8 cellular contexts compared by ENCODE assay signal in the genomic region with DNA sequence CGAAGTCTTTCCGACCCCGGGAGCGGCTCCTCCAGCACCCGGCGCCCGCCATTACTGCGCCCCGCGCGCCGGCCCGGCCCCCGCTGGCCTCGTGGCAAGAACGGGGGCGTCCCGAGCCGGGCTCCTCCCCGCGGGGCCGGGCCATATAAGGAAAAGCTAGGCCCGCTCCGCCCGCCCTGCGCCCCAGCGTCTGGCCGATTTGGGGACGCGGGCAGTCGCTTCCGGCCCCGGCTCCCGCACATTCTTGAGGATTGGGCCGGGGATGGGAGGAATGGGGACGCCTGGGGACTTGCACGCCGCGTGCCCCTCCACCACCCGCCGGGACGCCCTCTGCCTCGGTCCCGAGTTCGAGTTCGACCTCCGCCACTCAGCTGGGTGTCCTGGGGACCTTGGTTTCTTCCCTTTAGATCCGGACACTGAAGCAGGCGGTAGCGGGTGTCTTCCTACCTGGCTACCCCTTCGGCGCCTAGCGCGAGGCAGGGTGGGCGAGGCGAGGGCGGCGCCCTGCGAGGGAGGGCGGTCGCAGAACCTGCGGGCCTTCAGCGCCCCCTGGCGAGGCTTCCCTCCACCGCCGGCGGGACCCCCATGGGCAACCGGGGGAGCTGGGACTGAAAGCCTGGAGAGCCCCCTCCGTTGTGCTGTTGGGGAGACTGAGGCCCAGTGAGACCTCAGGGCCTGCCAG. TPM values are rescaled to one million over a fixed set of nuclear protein-coding genes. Genes with fewer than 3 reads are reported as not detected.
DNase-seq lines count a peak whose midpoint lies in the region; ATAC-seq, FAIRE-seq and TF ChIP-seq lines count a peak whose summit lies in the region.

No MANE protein-coding gene starts in this region.

- H3K27ac Mint-ChIP-seq in activated T-helper 1 cell treated with anti-CD3 and anti-CD28 coated beads, Interleukin-12 subunit alpha, Interleukin-12 subunit beta, Interleukin-2, Interleukin-4 antibody, amounts not matched to agents 30 ng/mL and 10 ng/mL and 1 ng/mL, durations not matched to agents 14 hours and 24 hours and 36 hours: peak overlapping the region; percentile 88
- peak overlapping the region in 9 of 10 donors; percentile 22 to 93 (median 86) for H3K27ac Mint-ChIP-seq in naive thymus-derived CD8-positive, alpha-beta T cell

- DNase-seq in GM13976 (ENCODE audit: low spot score): peak; percentile 97
- DNase-seq in OCI-LY7 (ENCODE audit: low spot score): peak; percentile 86
- DNase-seq in activated T-helper 1 cell treated with anti-CD3 and anti-CD28 coated beads, Interleukin-12 subunit alpha, Interleukin-12 subunit beta, Interleukin-2, Interleukin-4 antibody, amounts not matched to agents 30 ng/mL and 10 ng/mL and 1 ng/mL, durations not matched to agents 14 hours and 24 hours and 36 hours (ENCODE audit: low spot score): peak; percentile 84
- peak; percentile 84 for DNase-seq in fibroblast of lung (ENCODE audit: low read depth in 2 of 2)
- DNase-seq in naive thymus-derived CD8-positive, alpha-beta T cell: peak; percentile 76 to 91 (median 84)
- DNase-seq in stimulated activated naive CD4-positive, alpha-beta T cell treated with Interleukin-2 at 50 U/mL for 16 hours (lab: John Stamatoyannopoulos, UW): peak; percentile 84
- DNase-seq in H54 (ENCODE audit: insufficient read length, low spot score): no peak

- no peaks in the 10 kb centered on the region for H3K27me3 ChIP-seq in fibroblast of lung (ENCODE audit: control insufficient read depth, insufficient read depth, low read length)

- peak overlapping the region; percentile 92 for H3K4me3 Mint-ChIP-seq in activated T-helper 1 cell treated with anti-CD3 and anti-CD28 coated beads, Interleukin-12 subunit alpha, Interleukin-12 subunit beta, Interleukin-2, Interleukin-4 antibody, amounts not matched to agents 30 ng/mL and 10 ng/mL and 1 ng/mL, durations not matched to agents 14 hours and 24 hours and 36 hours
- H3K4me3 Mint-ChIP-seq in naive thymus-derived CD8-positive, alpha-beta T cell: peak overlapping the region; percentile 81 to 92 (median 85)

- no peaks in the 10 kb centered on the region for H3K9me3 Mint-ChIP-seq in activated T-helper 1 cell treated with anti-CD3 and anti-CD28 coated beads, Interleukin-12 subunit alpha, Interleukin-12 subunit beta, Interleukin-2, Interleukin-4 antibody, amounts not matched to agents 30 ng/mL and 10 ng/mL and 1 ng/mL, durations not matched to agents 14 hours and 24 hours and 36 hours
- no peaks in the 10 kb centered on the region for H3K9me3 Mint-ChIP-seq in naive thymus-derived CD8-positive, alpha-beta T cell

- TF ChIP-seq CTCF in GM13976 (IDR thresholded peaks at IDR 0.05; ENCODE audit: borderline replicate concordance, control extremely low read depth, extremely low read depth, insufficient read depth, missing control alignments) (peak; percentile 90), OCI-LY7 (conservative IDR thresholded peaks at IDR 0.05; ENCODE audit: low read length) (peak; percentile 89), fibroblast of lung (conservative IDR thresholded peaks at IDR 0.05 in 1 of 2, IDR thresholded peaks at IDR 0.05 in 1 of 2; ENCODE audit: low read depth in 1 of 2, low read length in 2 of 2) (peak; percentile 62 to 68)

- H3K27me3 Mint-ChIP-seq in activated T-helper 1 cell treated with anti-CD3 and anti-CD28 coated beads, Interleukin-12 subunit alpha, Interleukin-12 subunit beta, Interleukin-2, Interleukin-4 antibody, amounts not matched to agents 30 ng/mL and 10 ng/mL and 1 ng/mL, durations not matched to agents 14 hours and 24 hours and 36 hours (ENCODE audit: insufficient read depth): no peaks in the 10 kb centered on the region
- H3K27me3 Mint-ChIP-seq in naive thymus-derived CD8-positive, alpha-beta T cell: no peaks in the 10 kb centered on the region

- no peak for FAIRE-seq in H54 (lab: Jason Lieb, UNC)

- peaks cover 50% of the 10 kb centered on the region for H3K4me1 ChIP-seq in OCI-LY7 (ENCODE audit: insufficient read depth, low read length, poor library complexity, severe bottlenecking)
- H3K4me1 ChIP-seq in fibroblast of lung (ENCODE audit: control insufficient read depth, extremely low read depth, insufficient read depth, low read length): peaks cover 21% of the 10 kb centered on the region

- no TSS peak for BruUV-seq in OCI-LY7 (replicated peaks; lab: Mats Ljungman, UMichigan)

- H3K9me3 ChIP-seq in OCI-LY7 (ENCODE audit: low read length) (no peaks in the 10 kb centered on the region), fibroblast of lung (ENCODE audit: control insufficient read depth, insufficient read depth, low read depth, low read length) (no peaks in the 10 kb centered on the region)

- no peaks in the 10 kb centered on the region for H3K36me3 Mint-ChIP-seq in activated T-helper 1 cell treated with anti-CD3 and anti-CD28 coated beads, Interleukin-12 subunit alpha, Interleukin-12 subunit beta, Interleukin-2, Interleukin-4 antibody, amounts not matched to agents 30 ng/mL and 10 ng/mL and 1 ng/mL, durations not matched to agents 14 hours and 24 hours and 36 hours (ENCODE audit: low read depth)
- no peaks in the 10 kb centered on the region for H3K36me3 Mint-ChIP-seq in naive thymus-derived CD8-positive, alpha-beta T cell

- H4K20me1 ChIP-seq in OCI-LY7 (ENCODE audit: insufficient read depth, low read length) (no peaks in the 10 kb centered on the region), fibroblast of lung (ENCODE audit: control insufficient read depth, extremely low read depth, insufficient read depth, low read length) (no peaks in the 10 kb centered on the region)

- peak; percentile 54 for ATAC-seq in HG02870 (IDR thresholded peaks at IDR 0.05; ENCODE audit: unreplicated experiment)
- ATAC-seq in naive thymus-derived CD8-positive, alpha-beta T cell: peak; percentile 87 to 88

- in situ Hi-C loops in GM13976 (cut with MboI; ENCODE audit: low sequenced_read_pairs, unreplicated experiment): no loop called here

- H3K9me2 ChIP-seq in OCI-LY7 (ENCODE audit: insufficient read depth, low read length): no peaks in the 10 kb centered on the region

- H3K4me3 ChIP-seq in OCI-LY7 (ENCODE audit: low read depth, low read length, poor library complexity, severe bottlenecking) (peak overlapping the region; percentile 87), fibroblast of lung (replicated peaks in 1 of 4; ENCODE audit: control extremely low read depth in 1 of 4, insufficient read depth in 1 of 4, low read depth in 3 of 4, low read length in 4 of 4) (peak overlapping the region; percentile 43 to 98 (median 69))

- H3K27ac ChIP-seq in OCI-LY7 (ENCODE audit: low read depth, low read length, poor library complexity, severe bottlenecking): peak overlapping the region; percentile 65
- peak overlapping the region; percentile 87 for H3K27ac ChIP-seq in fibroblast of lung (ENCODE audit: insufficient read depth, low read length)

- peaks cover 40% of the 10 kb centered on the region for H3K4me1 Mint-ChIP-seq in activated T-helper 1 cell treated with anti-CD3 and anti-CD28 coated beads, Interleukin-12 subunit alpha, Interleukin-12 subunit beta, Interleukin-2, Interleukin-4 antibody, amounts not matched to agents 30 ng/mL and 10 ng/mL and 1 ng/mL, durations not matched to agents 14 hours and 24 hours and 36 hours (ENCODE audit: low read depth)
- peaks cover 21 to 46% (median 39%) of the 10 kb centered on the region in 4 donors for H3K4me1 Mint-ChIP-seq in naive thymus-derived CD8-positive, alpha-beta T cell

- CTCF ChIA-PET in OCI-LY7 (lab: Charles Lee; ENCODE audit: unreplicated experiment): interaction anchor here (0.6 to 1.7 kb wide), 4 partner anchors 15 to 206 kb away, joined by 3 to 6 read pairs (median 3); no protein-coding TSS in a partner anchor

- TF ChIP-seq POLR2A in H54 (IDR thresholded peaks at IDR 0.05; ENCODE audit: low read depth, low read length): no peak

- H3K4me2 ChIP-seq in OCI-LY7 (ENCODE audit: low read length) (peak overlapping the region; percentile 95), fibroblast of lung (ENCODE audit: extremely low read depth, insufficient read depth, low read length) (peak overlapping the region; percentile 93)

- H3K36me3 ChIP-seq in OCI-LY7 (ENCODE audit: insufficient read depth, low read length) (no peaks in the 10 kb centered on the region), fibroblast of lung (ENCODE audit: control insufficient read depth, insufficient read depth, low read length) (peaks cover 41% of the 10 kb centered on the region)

- H3K9ac ChIP-seq in fibroblast of lung (ENCODE audit: insufficient read depth, low read length): peak overlapping the region; percentile 76

- H2AFZ ChIP-seq in OCI-LY7 (ENCODE audit: low read length) (peak overlapping the region; percentile 81), fibroblast of lung (ENCODE audit: low read length) (no peak overlapping the region)

- intact Hi-C loops in OCI-LY7 (cut with micrococcal nuclease; ENCODE audit: unreplicated experiment): loop anchor here (1.0 to 10.0 kb wide), 5 partner anchors 116 to 493 kb away; a partner anchor contains a TSS
- intact Hi-C loops in activated T-helper 1 cell treated with anti-CD3 and anti-CD28 coated beads, Interleukin-12 subunit alpha, Interleukin-12 subunit beta, Interleukin-2, Interleukin-4 antibody, amounts not matched to agents 30 ng/mL and 10 ng/mL and 1 ng/mL, durations not matched to agents 14 hours and 24 hours and 36 hours (cut with micrococcal nuclease): loop anchor here (1.0 to 10.0 kb wide), 8 partner anchors 22 to 860 kb away; a partner anchor contains a TSS

- POLR2A ChIA-PET in OCI-LY7 (lab: Charles Lee): interaction anchor here (0.7 to 2.8 kb wide), 4 partner anchors 21 to 171 kb away, joined by 3 to 9 read pairs (median 5); no protein-coding TSS in a partner anchor
- POLR2A ChIA-PET in naive thymus-derived CD8-positive, alpha-beta T cell (lab: Charles Lee): interaction anchor here (1.0 to 7.5 kb wide), 15 partner anchors 18 to 493 kb away, joined by 3 to 74 read pairs (median 5); a partner anchor contains a TSS

- H3K79me2 ChIP-seq in OCI-LY7 (ENCODE audit: insufficient read depth, low read depth, low read length) (no peaks in the 10 kb centered on the region; the same call in 1 of the 2 replicates), fibroblast of lung (ENCODE audit: control insufficient read depth, insufficient read depth, low read length) (peaks cover 78% of the 10 kb centered on the region)

RNA-seq across cellular contexts. Expression of a gene that starts 3.8 kb away (rescaled TPM):
- 13.5 and 16.9 TPM in 2 replicates for total RNA-seq in OCI-LY7 (2014; rRNA removed; shearing (Covaris generic))
- total RNA-seq in OCI-LY7 (2022) (35.4 and 50.8 TPM in 2 replicates), fibroblast of lung (79.4 and 95.1 TPM in 2 replicates)
- 10.2 and 13.7 TPM in 2 replicates for total RNA-seq in activated T-helper 1 cell treated with anti-CD3 and anti-CD28 coated beads, Interleukin-12 subunit alpha, Interleukin-12 subunit beta, Interleukin-2, Interleukin-4 antibody, amounts not matched to agents 30 ng/mL and 10 ng/mL and 1 ng/mL, durations not matched to agents 14 hours and 24 hours and 36 hours
- 43.7 and 61.5 TPM in 2 replicates for polyA plus RNA-seq in fibroblast of lung
- polyA plus RNA-seq in fibroblast of lung (2012): 79.5 and 122 TPM in 2 replicates
- polyA minus RNA-seq in fibroblast of lung (ENCODE audit: low replicate concordance): 126 and 165 TPM in 2 replicates
- 1 to 10 TPM; 2.2 to 4.5 TPM for total RNA-seq in naive thymus-derived CD8-positive, alpha-beta T cell
- 1 to 10 TPM in 2 of 3 donors, not detected in 1; 1.1 to 1.8 TPM for polyA plus RNA-seq in naive thymus-derived CD8-positive, alpha-beta T cell

RNA-seq across cellular contexts. Expression of a gene that starts 22.4 kb away (rescaled TPM):
- 1.4 TPM in 1 of 2 replicates, not detected in the other for total RNA-seq in OCI-LY7 (2014; rRNA removed; shearing (Covaris generic))
- total RNA-seq in OCI-LY7 (2022) (0.55 and 1.8 TPM in 2 replicates), fibroblast of lung (127 and 132 TPM in 2 replicates)
- 6.4 and 9.8 TPM in 2 replicates for total RNA-seq in activated T-helper 1 cell treated with anti-CD3 and anti-CD28 coated beads, Interleukin-12 subunit alpha, Interleukin-12 subunit beta, Interleukin-2, Interleukin-4 antibody, amounts not matched to agents 30 ng/mL and 10 ng/mL and 1 ng/mL, durations not matched to agents 14 hours and 24 hours and 36 hours
- 93.5 and 130 TPM in 2 replicates for polyA plus RNA-seq in fibroblast of lung
- polyA plus RNA-seq in fibroblast of lung (2012): 194 and 266 TPM in 2 replicates
- 41.9 and 111 TPM in 2 replicates for polyA minus RNA-seq in fibroblast of lung (ENCODE audit: low replicate concordance)
- 10 to 100 TPM; 74.9 to 77.8 TPM for total RNA-seq in naive thymus-derived CD8-positive, alpha-beta T cell
- polyA plus RNA-seq in naive thymus-derived CD8-positive, alpha-beta T cell: 100 to 1,000 TPM; 114 to 142 (median 134) TPM

RNA-seq across cellular contexts. Expression of a gene that starts 37.8 kb away (rescaled TPM):
- not detected in 2 replicates for total RNA-seq in OCI-LY7 (2014; rRNA removed; shearing (Covaris generic))
- total RNA-seq in OCI-LY7 (2022): 7.0 and 7.5 TPM in 2 replicates
- total RNA-seq in activated T-helper 1 cell treated with anti-CD3 and anti-CD28 coated beads, Interleukin-12 subunit alpha, Interleukin-12 subunit beta, Interleukin-2, Interleukin-4 antibody, amounts not matched to agents 30 ng/mL and 10 ng/mL and 1 ng/mL, durations not matched to agents 14 hours and 24 hours and 36 hours: 0.17 TPM in 1 of 2 replicates, not detected in the other
- 0.26 and 0.33 TPM in 2 replicates for total RNA-seq in fibroblast of lung
- polyA plus RNA-seq in fibroblast of lung: 0.17 and 0.23 TPM in 2 replicates
- 0.44 and 0.45 TPM in 2 replicates for polyA plus RNA-seq in fibroblast of lung (2012)
- 0.27 TPM in 1 of 2 replicates, not detected in the other for polyA minus RNA-seq in fibroblast of lung (ENCODE audit: low replicate concordance)
- total RNA-seq in naive thymus-derived CD8-positive, alpha-beta T cell: under 1 TPM; 0.33 to 0.47 TPM
- not detected for polyA plus RNA-seq in naive thymus-derived CD8-positive, alpha-beta T cell

RNA-seq across cellular contexts. Expression of a gene that starts 55.4 kb away (rescaled TPM):
- total RNA-seq in OCI-LY7 (2014; rRNA removed; shearing (Covaris generic)): not detected in 2 replicates
- not detected in 2 replicates for total RNA-seq in OCI-LY7 (2022)
- total RNA-seq in activated T-helper 1 cell treated with anti-CD3 and anti-CD28 coated beads, Interleukin-12 subunit alpha, Interleukin-12 subunit beta, Interleukin-2, Interleukin-4 antibody, amounts not matched to agents 30 ng/mL and 10 ng/mL and 1 ng/mL, durations not matched to agents 14 hours and 24 hours and 36 hours: not detected in 2 replicates
- total RNA-seq in fibroblast of lung: 0.33 TPM in 1 of 2 replicates, not detected in the other
- 0.18 and 0.61 TPM in 2 replicates for polyA plus RNA-seq in fibroblast of lung
- polyA plus RNA-seq in fibroblast of lung (2012): 0.16 and 0.92 TPM in 2 replicates
- 0.43 TPM in 1 of 2 replicates, not detected in the other for polyA minus RNA-seq in fibroblast of lung (ENCODE audit: low replicate concordance)
- not detected for total RNA-seq in naive thymus-derived CD8-positive, alpha-beta T cell
- not detected for polyA plus RNA-seq in naive thymus-derived CD8-positive, alpha-beta T cell
